10 cellular contexts compared by ENCODE assay signal in genomic region chr15:69973102-69973714, GRCh38.
DNase-seq lines count a peak whose midpoint lies in the region; ATAC-seq and TF ChIP-seq lines count a peak whose summit lies in the region.
"Had no signal": no experiment of that assay in that cellular context is flagged by ENCODE, and none has a peak within 500 bp of the region (broad histone marks: within the 10 kb centered on the region; RNA-seq: fewer than 3 reads in every experiment).

No MANE protein-coding gene starts in this region.

- ATAC-seq in GM19351 (IDR thresholded peaks at IDR 0.05; ENCODE audit: unreplicated experiment) = no peak

- DNase-seq in activated CD4-positive, alpha-beta T cell treated with anti-CD3 and anti-CD28 coated beads for 48 hours = peak; percentile 56
- DNase-seq in activated CD4-positive, alpha-beta T cell treated with anti-CD3 and anti-CD28 coated beads, Interleukin-2, amount 50 U/mL, for 1 hour = no peak
- DNase-seq in RPMI7951 (ENCODE audit: low read depth) (peak; percentile 69), endodermal cell (peak; percentile 81), superior temporal gyrus (ENCODE audit: extremely low spot score) (no peak), uterus (no peak)
- peak; percentile 15 to 21 for DNase-seq in stimulated activated CD4-positive, alpha-beta T cell treated with anti-CD3 and anti-CD28 coated beads, Interleukin-2, amount 100 ng/mL, for 48 hours
- DNase-seq: spleen had no signal

- WGBS in endodermal cell (ENCODE audit: insufficient coverage in 1 of 2, insufficient read length in 1 of 2), 2 experiments = 39 to 51% methylated on average over 5 to 6 of the region's 6 CpGs

- H3K4me3 ChIP-seq in endodermal cell (ENCODE audit: low read length) = no peak overlapping the region
- H3K4me3 ChIP-seq in uterus = no peak overlapping the region
- H3K4me3 ChIP-seq: BLaER1 treated with 17β-estradiol and CSF1 and Interleukin-3, amounts not matched to agents 10 nM and 100 nM; spleen had no signal

- H3K9me3 ChIP-seq in endodermal cell (ENCODE audit: control insufficient read depth, low read length) = no peaks in the 10 kb centered on the region
- no peaks in the 10 kb centered on the region for H3K9me3 ChIP-seq in uterus
- H3K9me3 ChIP-seq: BLaER1 treated with 17β-estradiol and CSF1 and Interleukin-3, amounts not matched to agents 10 nM and 100 nM had no signal

- H3K4me3 Mint-ChIP-seq in endodermal cell = no peak overlapping the region

- H3K27ac ChIP-seq in endodermal cell (ENCODE audit: low read depth, low read length) (no peak overlapping the region), uterus (no peak overlapping the region)
- H3K27ac ChIP-seq: BLaER1 treated with 17β-estradiol and CSF1 and Interleukin-3, amounts not matched to agents 10 nM and 100 nM; spleen had no signal

- H3K9me3 Mint-ChIP-seq in endodermal cell = no peaks in the 10 kb centered on the region

- TF ChIP-seq CTCF in endodermal cell (conservative IDR thresholded peaks at IDR 0.05) = no peak
- no peak for TF ChIP-seq CTCF in uterus (IDR thresholded peaks at IDR 0.05)

- H3K36me3 ChIP-seq in endodermal cell (ENCODE audit: control insufficient read depth, insufficient read depth, low read length) (no peaks in the 10 kb centered on the region), uterus (no peaks in the 10 kb centered on the region)
- H3K36me3 ChIP-seq: BLaER1 treated with 17β-estradiol and CSF1 and Interleukin-3, amounts not matched to agents 10 nM and 100 nM; spleen had no signal

- H3K27me3 ChIP-seq in endodermal cell (ENCODE audit: control insufficient read depth, insufficient read depth, low read length, poor library complexity, severe bottlenecking) = peaks cover 21% of the 10 kb centered on the region
- no peaks in the 10 kb centered on the region for H3K27me3 ChIP-seq in uterus

- H3K4me1 ChIP-seq in endodermal cell (ENCODE audit: control insufficient read depth, insufficient read depth, low read length) = no peaks in the 10 kb centered on the region
- no peaks in the 10 kb centered on the region for H3K4me1 ChIP-seq in uterus
- H3K4me1 ChIP-seq: BLaER1 treated with 17β-estradiol and CSF1 and Interleukin-3, amounts not matched to agents 10 nM and 100 nM; spleen had no signal

- no peaks in the 10 kb centered on the region for H3K4me1 Mint-ChIP-seq in endodermal cell

- no peak overlapping the region for H3K27ac Mint-ChIP-seq in endodermal cell

- no peak for TF ChIP-seq POLR2A in uterus (IDR thresholded peaks at IDR 0.05)

- intact Hi-C loops in uterus (cut with DNase I; ENCODE audit: low total_unique reads) = no loop called here

- no peaks in the 10 kb centered on the region for H3K36me3 Mint-ChIP-seq in endodermal cell (ENCODE audit: low read depth)

- H3K9ac ChIP-seq in endodermal cell (ENCODE audit: extremely low read depth, low read length, poor library complexity, severe bottlenecking) = no peak overlapping the region
- H3K9ac ChIP-seq: BLaER1 treated with 17β-estradiol and CSF1 and Interleukin-3, amounts not matched to agents 10 nM and 100 nM had no signal

- H3K27me3 Mint-ChIP-seq in endodermal cell (ENCODE audit: insufficient read depth) = peaks cover 22% of the 10 kb centered on the region

Comparison
In these comparisons a context has a peak if more than half of its experiments do, and no peak if none do; other contexts are left out.
1. DNase-seq: peak in activated CD4-positive, alpha-beta T cell treated with anti-CD3 and anti-CD28 coated beads for 48 hours (single experiment), RPMI7951 (single experiment), endodermal cell (single experiment) and stimulated activated CD4-positive, alpha-beta T cell treated with anti-CD3 and anti-CD28 coated beads, Interleukin-2, amount 100 ng/mL, for 48 hours (2 of 2); none in activated CD4-positive, alpha-beta T cell treated with anti-CD3 and anti-CD28 coated beads, Interleukin-2, amount 50 U/mL, for 1 hour (single experiment), superior temporal gyrus (single experiment) and uterus (0 of 2).